12 cellular contexts compared by ENCODE assay signal in the genomic region with DNA sequence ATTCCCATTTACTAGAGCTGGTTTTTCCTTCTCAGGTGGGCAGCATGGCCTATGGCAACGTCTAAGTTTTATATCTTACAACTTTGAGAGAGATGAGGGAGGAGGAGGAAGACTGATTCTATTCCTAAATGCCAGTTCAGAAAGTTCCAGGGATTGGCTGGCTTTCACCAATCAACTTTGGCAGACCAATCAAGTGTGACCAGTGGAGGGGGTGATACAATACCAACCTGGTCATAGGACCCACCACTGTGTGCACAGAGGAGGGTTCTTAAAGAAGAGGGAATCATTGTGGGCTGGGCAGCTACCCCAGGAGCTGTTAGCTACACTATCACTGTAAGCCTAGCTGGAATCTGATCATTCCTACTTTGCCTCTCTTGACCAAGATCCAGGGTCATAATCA. TPM values are rescaled to one million over a fixed set of nuclear protein-coding genes. Genes with fewer than 3 reads are reported as not detected.
DNase-seq lines count a peak whose midpoint lies in the region; ATAC-seq and TF ChIP-seq lines count a peak whose summit lies in the region.
"Had no signal": no experiment of that assay in that cellular context is flagged by ENCODE, and none has a peak within 500 bp of the region (broad histone marks: within the 10 kb centered on the region; RNA-seq: fewer than 3 reads in every experiment).

No MANE protein-coding gene starts in this region.

- H3K79me2 ChIP-seq in GM23338 (replicated peaks; ENCODE audit: insufficient read depth) (peaks cover 6% of the 10 kb centered on the region; the same call in 1 of the 2 replicates), PC-3 (ENCODE audit: low read length) (no peaks in the 10 kb centered on the region)

- H3K36me3 ChIP-seq in GM23338 (ENCODE audit: insufficient read depth) = no peaks in the 10 kb centered on the region
- H3K36me3 ChIP-seq in PC-3 (ENCODE audit: low read depth, low read length) = no peaks in the 10 kb centered on the region
- H3K36me3 ChIP-seq in prostate gland = no peaks in the 10 kb centered on the region
- peaks cover 3% of the 10 kb centered on the region; the same call in 1 of the 2 replicates for H3K36me3 ChIP-seq in BE2C
- no peaks in the 10 kb centered on the region for H3K36me3 ChIP-seq in endodermal cell (ENCODE audit: control insufficient read depth, insufficient read depth, low read length)
- no peaks in the 10 kb centered on the region for H3K36me3 ChIP-seq in ovary
- no peaks in the 10 kb centered on the region for H3K36me3 ChIP-seq in testis (ENCODE audit: low read depth, missing control alignments)

- no peaks in the 10 kb centered on the region for H3K27me3 ChIP-seq in GM23338 (ENCODE audit: insufficient read depth)
- H3K27me3 ChIP-seq in PC-3 (ENCODE audit: low read length) = no peaks in the 10 kb centered on the region
- no peaks in the 10 kb centered on the region for H3K27me3 ChIP-seq in prostate gland (replicated peaks; ENCODE audit: insufficient read depth)
- H3K27me3 ChIP-seq in BE2C = no peaks in the 10 kb centered on the region
- no peaks in the 10 kb centered on the region for H3K27me3 ChIP-seq in endodermal cell (ENCODE audit: control insufficient read depth, insufficient read depth, low read length, poor library complexity, severe bottlenecking)
- H3K27me3 ChIP-seq in ovary = no peaks in the 10 kb centered on the region
- no peaks in the 10 kb centered on the region for H3K27me3 ChIP-seq in testis

- no peak overlapping the region for H3K4me3 Mint-ChIP-seq in GM23338
- H3K4me3 Mint-ChIP-seq in chondrocyte (ENCODE audit: unreplicated experiment) = peak overlapping the region; percentile 1
- H3K4me3 Mint-ChIP-seq in endodermal cell = no peak overlapping the region

- H3K9me2 ChIP-seq in GM23338 (ENCODE audit: insufficient read depth) (no peaks in the 10 kb centered on the region), PC-3 (replicated peaks; ENCODE audit: low read length) (no peaks in the 10 kb centered on the region)

- H3K9ac ChIP-seq in PC-3 (ENCODE audit: low read length) (no peak overlapping the region), endodermal cell (ENCODE audit: extremely low read depth, low read length, poor library complexity, severe bottlenecking) (no peak overlapping the region)

- POLR2A ChIA-PET in PC-3 (lab: Charles Lee; ENCODE audit: unreplicated experiment) = no interaction called here

- H3F3A ChIP-seq in GM23338 (replicated peaks; ENCODE audit: low read depth) (no peaks in the 10 kb centered on the region), PC-3 (ENCODE audit: low read length, unreplicated experiment) (no peaks in the 10 kb centered on the region)

- H4K20me1 ChIP-seq in GM23338 (replicated peaks; ENCODE audit: insufficient read depth) (no peaks in the 10 kb centered on the region; the same call in 1 of the 2 replicates), PC-3 (ENCODE audit: low read length) (no peaks in the 10 kb centered on the region)

- CTCF ChIA-PET in PC-3 (lab: Charles Lee) = interaction anchor here (0.6 to 1.0 kb wide), 2 partner anchors 10 to 37 kb away, joined by 3 to 4 read pairs; no protein-coding TSS in a partner anchor

- H2AFZ ChIP-seq in GM23338 (no peak overlapping the region), PC-3 (ENCODE audit: low read length) (no peak overlapping the region)

- H3K27ac Mint-ChIP-seq in GM23338 (no peak overlapping the region), chondrocyte (ENCODE audit: unreplicated experiment) (peak overlapping the region; percentile 99), endodermal cell (no peak overlapping the region)

- TF ChIP-seq EP300 in ovary (IDR thresholded peaks at IDR 0.05) = no peak

- H3K9me3 Mint-ChIP-seq in GM23338 = no peaks in the 10 kb centered on the region
- no peaks in the 10 kb centered on the region for H3K9me3 Mint-ChIP-seq in chondrocyte (ENCODE audit: low read depth)
- H3K9me3 Mint-ChIP-seq in endodermal cell = no peaks in the 10 kb centered on the region

- H3K4me3 ChIP-seq in GM23338 (no peak overlapping the region), PC-3 (ENCODE audit: low read length) (no peak overlapping the region), prostate gland (no peak overlapping the region), BE2C (ENCODE audit: low read depth, low read length) (no peak overlapping the region), endodermal cell (ENCODE audit: low read length) (no peak overlapping the region), ovary (no peak overlapping the region), testis (no peak overlapping the region)

- intact Hi-C loops in PC-3 (cut with micrococcal nuclease) = no loop called here
- intact Hi-C loops in prostate gland (cut with DNase I) = no loop called here
- intact Hi-C loops in ovary (cut with DNase I) = no loop called here
- intact Hi-C loops in testis (cut with DNase I; ENCODE audit: low total_unique reads) = no loop called here

- no peak for TF ChIP-seq CTCF in GM23338 (conservative IDR thresholded peaks at IDR 0.05; ENCODE audit: low read depth in 2 of 2)
- TF ChIP-seq CTCF in PC-3 (conservative IDR thresholded peaks at IDR 0.05; ENCODE audit: low read depth, low read length) = no peak
- TF ChIP-seq CTCF in chondrocyte (IDR thresholded peaks at IDR 0.05) = no peak
- no peak for TF ChIP-seq CTCF in prostate gland (IDR thresholded peaks at IDR 0.05)
- TF ChIP-seq CTCF in BE2C (IDR thresholded peaks at IDR 0.05; ENCODE audit: low read depth, low read length) = no peak
- TF ChIP-seq CTCF in endodermal cell (conservative IDR thresholded peaks at IDR 0.05) = no peak
- TF ChIP-seq CTCF in ovary (IDR thresholded peaks at IDR 0.05) = no peak
- TF ChIP-seq CTCF in testis (IDR thresholded peaks at IDR 0.05) = no peak

- H3K27me3 Mint-ChIP-seq in GM23338 (ENCODE audit: insufficient read depth, low read depth, poor library complexity) (peaks cover 3% of the 10 kb centered on the region), chondrocyte (ENCODE audit: low read depth) (no peaks in the 10 kb centered on the region), endodermal cell (ENCODE audit: insufficient read depth) (no peaks in the 10 kb centered on the region)

- no TSS peak for BruUV-seq in PC-3 (replicated peaks; lab: Mats Ljungman, UMichigan)

- DNase-seq in GM23338 (ENCODE audit: low spot score) (no peak), PC-3 (no peak), chondrocyte (ENCODE audit: low spot score) (no peak), prostate gland (ENCODE audit: low spot score) (no peak), BE2C (no peak), endodermal cell (no peak), ovary (no peak), testis (no peak)
- DNase-seq: NCI-H2227 treated with DMSO at 0.1 percent for 48 hours; OCI-M1; stimulated activated naive CD4-positive, alpha-beta T cell; T1000 had no signal

- ATAC-seq in GM23338 (peak; percentile 55), PC-3 (no peak)

- no peaks in the 10 kb centered on the region for H3K4me1 ChIP-seq in GM23338 (ENCODE audit: insufficient read depth)
- H3K4me1 ChIP-seq in PC-3 (ENCODE audit: insufficient read depth, low read length) = peaks cover 9% of the 10 kb centered on the region
- H3K4me1 ChIP-seq in prostate gland (replicated peaks) = no peaks in the 10 kb centered on the region
- peaks cover 19% of the 10 kb centered on the region for H3K4me1 ChIP-seq in BE2C
- no peaks in the 10 kb centered on the region for H3K4me1 ChIP-seq in endodermal cell (ENCODE audit: control insufficient read depth, insufficient read depth, low read length)
- H3K4me1 ChIP-seq in ovary (ENCODE audit: insufficient read depth) = peaks cover 8% of the 10 kb centered on the region
- no peaks in the 10 kb centered on the region for H3K4me1 ChIP-seq in testis

- no peak overlapping the region for H3K4me2 ChIP-seq in GM23338
- H3K4me2 ChIP-seq in PC-3 (ENCODE audit: low read length) = no peak overlapping the region

- H3K36me3 Mint-ChIP-seq in GM23338 (ENCODE audit: low read depth) (no peaks in the 10 kb centered on the region; the same call in 2 of the 3 replicates), chondrocyte (ENCODE audit: low read depth) (no peaks in the 10 kb centered on the region), endodermal cell (ENCODE audit: low read depth) (no peaks in the 10 kb centered on the region)

- TF ChIP-seq POLR2A in prostate gland (IDR thresholded peaks at IDR 0.05) (no peak), ovary (IDR thresholded peaks at IDR 0.05) (no peak), testis (IDR thresholded peaks at IDR 0.05) (no peak)

- H3K27ac ChIP-seq in GM23338 (ENCODE audit: low read depth) (no peak overlapping the region), PC-3 (ENCODE audit: low read length) (peak overlapping the region; percentile 35), prostate gland (peak overlapping the region; percentile 62 to 75), endodermal cell (ENCODE audit: low read depth, low read length) (no peak overlapping the region), ovary (peak overlapping the region in 1 of 2 donors; percentile 12), testis (no peak overlapping the region)

- peaks cover 13% of the 10 kb centered on the region; the same call in 2 of the 3 replicates for H3K4me1 Mint-ChIP-seq in GM23338
- H3K4me1 Mint-ChIP-seq in chondrocyte (ENCODE audit: low read depth) = peaks cover 65% of the 10 kb centered on the region
- H3K4me1 Mint-ChIP-seq in endodermal cell = peaks cover 31% of the 10 kb centered on the region

- WGBS in prostate gland = 10% methylated on average over 1 of the region's 1 CpG
- 90% methylated on average over 1 of the region's 1 CpG; no CpG with 5 or more reads in 1 of the 2 experiments for WGBS in endodermal cell (ENCODE audit: insufficient coverage in 1 of 2, insufficient read length in 1 of 2), 2 experiments
- whole genome bisulfite sequencing in ovary, 3 donors = 45 to 56% (median 47%) methylated on average over 1 of the region's 1 CpG
- 65 to 70% methylated on average over 1 of the region's 1 CpG for WGBS in testis, 2 donors

- H3K9me3 ChIP-seq in PC-3 (ENCODE audit: low read length) (no peaks in the 10 kb centered on the region), prostate gland (no peaks in the 10 kb centered on the region), BE2C (no peaks in the 10 kb centered on the region), endodermal cell (ENCODE audit: control insufficient read depth, low read length) (no peaks in the 10 kb centered on the region), ovary (no peaks in the 10 kb centered on the region), testis (no peaks in the 10 kb centered on the region)

RNA-seq across cellular contexts. Expression of a gene that starts 8.1 kb away (rescaled TPM):
- total RNA-seq in GM23338 (2014; rRNA removed; shearing (Covaris generic)) = 17.2 and 18.1 TPM in 2 replicates
- polyA plus RNA-seq in GM23338 (2016; fragmentation: Nextera tagmentation; extraction: Ambion mirVana) = 9.4 and 9.6 TPM in 2 replicates
- total RNA-seq in PC-3 (2014; rRNA removed) = 6.8 and 10.8 TPM in 2 replicates
- 28.0 to 41.9 TPM (median 29.6 TPM) in 3 replicates for total RNA-seq in chondrocyte
- 10 to 100 TPM; 32.9 to 35.2 TPM for total RNA-seq in prostate gland
- 10.6 TPM for polyA plus RNA-seq in BE2C (2012; ENCODE audit: insufficient read depth, insufficient read length, low read depth)
- 10 to 100 TPM; 12.0 to 14.5 TPM for total RNA-seq in endodermal cell
- 19.3 TPM for polyA plus RNA-seq in endodermal cell (2013, experiment 1 of 2)
- polyA plus RNA-seq in endodermal cell (2013, experiment 2 of 2) = 18.9 TPM
- total RNA-seq in ovary = 10 to 100 TPM; 17.0 to 25.4 (median 23.7) TPM
- 10 to 100 TPM; 10.3 to 37.9 TPM for polyA plus RNA-seq in ovary
- total RNA-seq in testis = 10 to 100 TPM; 21.8 to 26.6 TPM
- 49.5 TPM for polyA plus RNA-seq in testis (ENCODE audit: insufficient read depth, low read depth, low replicate concordance)

RNA-seq across cellular contexts. Expression of a gene that starts 26.5 kb away (rescaled TPM):
- 1.0 TPM in 1 of 2 replicates, not detected in the other for total RNA-seq in GM23338 (2014; rRNA removed; shearing (Covaris generic))
- 4.1 and 4.7 TPM in 2 replicates for polyA plus RNA-seq in GM23338 (2016; fragmentation: Nextera tagmentation; extraction: Ambion mirVana)
- total RNA-seq in PC-3 (2014; rRNA removed) = 8.7 and 10.5 TPM in 2 replicates
- total RNA-seq in chondrocyte = 0.67 to 2.0 TPM (median 0.72 TPM) in 3 replicates
- 10 to 100 TPM; 13.2 to 31.5 TPM for total RNA-seq in prostate gland
- not detected for polyA plus RNA-seq in BE2C (2012; ENCODE audit: insufficient read depth, insufficient read length, low read depth)
- total RNA-seq in endodermal cell = 1 to 10 TPM; 2.6 to 3.8 TPM
- polyA plus RNA-seq in endodermal cell (2013, experiment 1 of 2) = 0.28 TPM
- 0.66 TPM for polyA plus RNA-seq in endodermal cell (2013, experiment 2 of 2)
- total RNA-seq in ovary = 1 to 10 TPM in 6 of 7 donors, not detected in 1; 1.3 to 5.9 (median 1.9) TPM
- polyA plus RNA-seq in ovary = 1 to 10 TPM; 2.4 to 3.7 TPM
- 1 to 10 TPM; 1.4 to 2.0 TPM for total RNA-seq in testis
- polyA plus RNA-seq in testis (ENCODE audit: insufficient read depth, low read depth, low replicate concordance) = 1.6 TPM

RNA-seq across cellular contexts. Expression of a gene that starts 32.7 kb away (rescaled TPM):
- 1.0 and 3.5 TPM in 2 replicates for total RNA-seq in GM23338 (2014; rRNA removed; shearing (Covaris generic))
- 2.2 and 2.6 TPM in 2 replicates for polyA plus RNA-seq in GM23338 (2016; fragmentation: Nextera tagmentation; extraction: Ambion mirVana)
- total RNA-seq in PC-3 (2014; rRNA removed) = not detected in 2 replicates
- 1.0 to 2.9 TPM (median 2.4 TPM) in 3 replicates for total RNA-seq in chondrocyte
- total RNA-seq in prostate gland = under 1 TPM in 1 of 2 donors, not detected in 1; 0.85 TPM
- not detected for polyA plus RNA-seq in BE2C (2012; ENCODE audit: insufficient read depth, insufficient read length, low read depth)
- total RNA-seq in endodermal cell = under 1 TPM; 0.20 to 0.33 TPM
- polyA plus RNA-seq in endodermal cell (2013, experiment 1 of 2) = 0.57 TPM
- polyA plus RNA-seq in endodermal cell (2013, experiment 2 of 2) = not detected
- 10 to 100 TPM in 1 of 7 donors, 1 to 10 TPM in 4, under 1 TPM in 1, not detected in 1; 0.34 to 10.3 (median 7.6) TPM for total RNA-seq in ovary
- polyA plus RNA-seq in ovary = 10 to 100 TPM in 1 of 2 donors, 1 to 10 TPM in 1; 5.0 to 11.8 TPM
- total RNA-seq in testis = not detected
- polyA plus RNA-seq in testis (ENCODE audit: insufficient read depth, low read depth, low replicate concordance) = 6.0 TPM

RNA-seq across cellular contexts. Expression of a gene that starts 33.6 kb away (rescaled TPM):
- 6.1 and 6.8 TPM in 2 replicates for total RNA-seq in GM23338 (2014; rRNA removed; shearing (Covaris generic))
- 8.4 and 9.6 TPM in 2 replicates for polyA plus RNA-seq in GM23338 (2016; fragmentation: Nextera tagmentation; extraction: Ambion mirVana)
- total RNA-seq in PC-3 (2014; rRNA removed) = not detected in 2 replicates
- 770 to 1,975 TPM (median 1,937 TPM) in 3 replicates for total RNA-seq in chondrocyte
- 10 to 100 TPM; 59.0 to 80.1 TPM for total RNA-seq in prostate gland
- not detected for polyA plus RNA-seq in BE2C (2012; ENCODE audit: insufficient read depth, insufficient read length, low read depth)
- 1 to 10 TPM in 1 of 2 donors, under 1 TPM in 1; 0.84 to 4.4 TPM for total RNA-seq in endodermal cell
- polyA plus RNA-seq in endodermal cell (2013, experiment 1 of 2) = 1.4 TPM
- 1.3 TPM for polyA plus RNA-seq in endodermal cell (2013, experiment 2 of 2)
- 100 to 1,000 TPM in 1 of 7 donors, 10 to 100 TPM in 6; 22.7 to 121 (median 72.5) TPM for total RNA-seq in ovary
- polyA plus RNA-seq in ovary = 100 to 1,000 TPM in 1 of 2 donors, 10 to 100 TPM in 1; 69.2 to 301 TPM
- 10 to 100 TPM; 18.4 to 20.6 TPM for total RNA-seq in testis
- polyA plus RNA-seq in testis (ENCODE audit: insufficient read depth, low read depth, low replicate concordance) = 116 TPM

Comparison
In these comparisons a context has a peak if more than half of its experiments do, and no peak if none do; other contexts are left out.
1. H3K27ac ChIP-seq: peak in PC-3 (single experiment) and prostate gland (2 of 2); none in GM23338 (single experiment), endodermal cell (single experiment) and testis (0 of 2).